8 cellular contexts compared by ENCODE assay signal in the genomic region with DNA sequence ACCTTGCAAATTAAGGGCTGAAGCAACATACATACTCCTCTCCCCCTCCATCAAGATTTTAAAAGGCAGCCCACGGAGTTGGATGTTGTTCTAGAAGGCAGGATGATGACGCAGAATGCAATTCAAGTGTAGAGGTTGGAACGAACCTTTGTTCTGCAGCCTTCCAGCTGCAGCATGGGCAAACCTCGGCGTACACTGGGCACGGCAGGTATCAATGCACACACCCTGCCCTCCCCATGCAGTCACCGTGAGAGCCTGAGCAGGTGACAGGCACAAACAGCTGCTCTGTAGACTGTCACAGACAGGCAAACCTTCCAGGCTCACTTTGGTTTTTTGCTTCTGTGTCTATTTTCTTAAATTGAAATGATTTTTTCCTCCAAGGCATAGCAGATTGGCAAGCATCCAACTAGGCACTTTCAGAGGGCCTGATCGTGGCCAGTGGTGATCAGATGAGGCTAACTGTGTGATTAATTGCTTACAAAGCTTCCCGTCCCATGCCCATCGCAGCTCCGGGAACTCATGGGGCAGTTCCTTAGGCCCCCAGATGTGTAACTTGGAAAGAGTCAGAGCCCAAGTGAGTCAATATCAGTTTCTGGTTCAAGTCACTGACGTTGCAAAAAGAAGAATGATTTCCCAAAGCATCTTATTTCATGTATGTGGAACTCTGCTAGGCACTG.
DNase-seq lines count a peak whose midpoint lies in the region; ATAC-seq and TF ChIP-seq lines count a peak whose summit lies in the region.

No MANE protein-coding gene starts in this region.

- intact Hi-C loops in activated naive CD4-positive, alpha-beta T cell treated with anti-CD3 and anti-CD28 coated beads for 36 hours (cut with micrococcal nuclease), result no loop called here

- H3K4me1 Mint-ChIP-seq in activated naive CD4-positive, alpha-beta T cell treated with anti-CD3 and anti-CD28 coated beads for 36 hours (ENCODE audit: low read depth), result peaks cover 64% of the 10 kb centered on the region

- H3K27ac ChIP-seq in esophagus (ENCODE audit: low read depth in 2 of 2, low read length in 1 of 2), result peak overlapping the region; percentile 41 to 91
- peak overlapping the region; percentile 28 for H3K27ac ChIP-seq in smooth muscle cell (ENCODE audit: low read depth)

- WGBS in esophagus, 2 donors, result 20 to 23% methylated on average over 12 of the region's 12 CpGs
- WGBS in smooth muscle cell (ENCODE audit: low lambda C conversion rate), result 64% methylated on average over 12 of the region's 12 CpGs

- H3K4me1 ChIP-seq in esophagus (ENCODE audit: control insufficient read depth in 2 of 2, insufficient read depth in 2 of 2, low read length in 1 of 2) (peaks cover 16 to 41% of the 10 kb centered on the region in 2 donors), smooth muscle cell (ENCODE audit: low read depth) (peaks cover 48% of the 10 kb centered on the region)

- peak overlapping the region; percentile 22 for H3K4me3 Mint-ChIP-seq in activated naive CD4-positive, alpha-beta T cell treated with anti-CD3 and anti-CD28 coated beads for 36 hours

- H2AFZ ChIP-seq in smooth muscle cell (ENCODE audit: low read depth), result no peak overlapping the region

- no peaks in the 10 kb centered on the region for H3K9me3 ChIP-seq in esophagus (ENCODE audit: control insufficient read depth in 2 of 2, insufficient read depth in 1 of 2, low read depth in 1 of 2, low read length in 1 of 2)
- H3K9me3 ChIP-seq in smooth muscle cell (replicated peaks; ENCODE audit: low read depth), result no peaks in the 10 kb centered on the region

- in situ Hi-C loops in SK-MEL-5 (cut with HindIII; ENCODE audit: low pct_unique_long_range_greater_than_20kb, low sequenced_read_pairs), result no loop called here

- DNase-seq in activated naive CD4-positive, alpha-beta T cell treated with anti-CD3 and anti-CD28 coated beads for 36 hours, result no peak
- no peak for DNase-seq in activated naive CD4-positive, alpha-beta T cell treated with anti-CD3 and anti-CD28 coated beads, Interleukin-2, amount 50 U/mL, for 16 hours
- DNase-seq in SK-MEL-5 (ENCODE audit: low read depth, low spot score), result peak; percentile 30
- DNase-seq in smooth muscle cell (lab: John Stamatoyannopoulos, UW; ENCODE audit: unreplicated experiment), result no peak
- DNase-seq in stimulated activated CD4-positive, alpha-beta T cell treated with anti-CD3 and anti-CD28 coated beads, Interleukin-2, amount 100 ng/mL, for 24 hours, result no peak
- DNase-seq in occipital lobe (lab: John Stamatoyannopoulos, UW), result no peak

- H4K20me1 ChIP-seq in smooth muscle cell (ENCODE audit: low read depth), result no peaks in the 10 kb centered on the region

- no peak for ATAC-seq in GM18519 (IDR thresholded peaks at IDR 0.05; ENCODE audit: low FRiP score, unreplicated experiment)

- H3K36me3 ChIP-seq in esophagus (ENCODE audit: control insufficient read depth in 2 of 2, insufficient read depth in 2 of 2, low read length in 1 of 2) (no peaks in the 10 kb centered on the region), smooth muscle cell (ENCODE audit: low read depth) (no peaks in the 10 kb centered on the region)

- no peak for TF ChIP-seq CTCF in smooth muscle cell (IDR thresholded peaks at IDR 0.05; ENCODE audit: borderline replicate concordance, insufficient read depth, poor library complexity, severe bottlenecking)

- H3K9ac ChIP-seq in smooth muscle cell (ENCODE audit: low read depth), result no peak overlapping the region

- peak overlapping the region; percentile 18 for H3K4me2 ChIP-seq in smooth muscle cell

- H3K4me3 ChIP-seq in esophagus (ENCODE audit: low read depth in 1 of 2, low read length in 2 of 2) (no peak overlapping the region), smooth muscle cell (no peak overlapping the region)

- peak overlapping the region; percentile 72 for H3K27ac Mint-ChIP-seq in activated naive CD4-positive, alpha-beta T cell treated with anti-CD3 and anti-CD28 coated beads for 36 hours

- H3K27me3 Mint-ChIP-seq in activated naive CD4-positive, alpha-beta T cell treated with anti-CD3 and anti-CD28 coated beads for 36 hours (ENCODE audit: low read depth), result no peaks in the 10 kb centered on the region

- H3K27me3 ChIP-seq in esophagus (ENCODE audit: control insufficient read depth in 1 of 2, insufficient read depth in 2 of 2, low read length in 2 of 2), result no peaks in the 10 kb centered on the region
- no peaks in the 10 kb centered on the region for H3K27me3 ChIP-seq in smooth muscle cell (ENCODE audit: low read depth)

- CTCF ChIA-PET in activated naive CD4-positive, alpha-beta T cell treated with anti-CD3 and anti-CD28 coated beads for 36 hours (lab: Charles Lee), result interaction anchor here (1.2 to 1.9 kb wide), 4 partner anchors 13 to 31 kb away, joined by 3 to 6 read pairs (median 4); no protein-coding TSS in a partner anchor

- peaks cover 8% of the 10 kb centered on the region for H3F3A ChIP-seq in smooth muscle cell (ENCODE audit: low read depth)

- H3K79me2 ChIP-seq in smooth muscle cell (ENCODE audit: low read depth), result peaks cover 8% of the 10 kb centered on the region

- peaks cover 5% of the 10 kb centered on the region for H3K36me3 Mint-ChIP-seq in activated naive CD4-positive, alpha-beta T cell treated with anti-CD3 and anti-CD28 coated beads for 36 hours (ENCODE audit: low read depth)

- H3K9me3 Mint-ChIP-seq in activated naive CD4-positive, alpha-beta T cell treated with anti-CD3 and anti-CD28 coated beads for 36 hours, result no peaks in the 10 kb centered on the region
